ENCODE assay signal across 1 cellular context in genomic region chr9:133404440-133405002, GRCh38.
TF ChIP-seq lines count a peak whose summit lies in the region.

No MANE protein-coding gene starts in this region.

TF ChIP-seq in K562, 482 proteins besides CTCF, POLR2A, EP300 and RAD21:
- TF ChIP-seq NCOA4 (IDR thresholded peaks at IDR 0.05; ENCODE audit: partially characterized antibody), result no peak
- TF ChIP-seq CREBBP (IDR thresholded peaks at IDR 0.05; ENCODE audit: low read depth, low read length), result no peak
- TF ChIP-seq MYNN (IDR thresholded peaks at IDR 0.05), result peak; percentile 30; the same call in 1 of the 2 replicates
- TF ChIP-seq MYNN (CRISPR knock-in tag; IDR thresholded peaks at IDR 0.05), result no peak
- no peak for TF ChIP-seq ZBTB17 (CRISPR knock-in tag; IDR thresholded peaks at IDR 0.05)
- TF ChIP-seq RBFOX2 (IDR thresholded peaks at IDR 0.05; ENCODE audit: low read depth, low read length), result peak; percentile 27; the same call in 1 of the 2 replicates
- TF ChIP-seq HEY1 (CRISPR knock-in tag; IDR thresholded peaks at IDR 0.05; ENCODE audit: borderline replicate concordance), result no peak
- 0 out of 2 replicates have a peak, but pooled peaks have one; percentile 45 for TF ChIP-seq SUPT5H (IDR thresholded peaks at IDR 0.05)
- no peak for TF ChIP-seq STAT6 (CRISPR knock-in tag; IDR thresholded peaks at IDR 0.05)
